In genomic region chr11:15525582-15525981, GRCh38 we compare ENCODE assay signal across 24 cellular contexts.
"Had no signal": no experiment of that assay in that cellular context is flagged by ENCODE, and none has a peak within 500 bp of the region (broad histone marks: within the 10 kb centered on the region; RNA-seq: fewer than 3 reads in every experiment).

No MANE protein-coding gene starts in this region.

- DNase-seq: dermis blood vessel endothelial cell; effector memory CD4-positive, alpha-beta T cell; foreskin keratinocyte; glutamatergic neuron; heart right ventricle; hippocampal formation; left cardiac atrium; left ventricle myocardium inferior; lower lobe of right lung; naive thymus-derived CD8-positive, alpha-beta T cell; nephron progenitor cell; nucleus accumbens; sigmoid colon; spleen; stimulated activated CD4-positive, alpha-beta T cell treated with anti-CD3 and anti-CD28 coated beads, Interleukin-4, amount 100 ng/mL, for 4 hours; stimulated activated naive CD8-positive, alpha-beta T cell treated with anti-CD3 and anti-CD28 coated beads, Interleukin-15, Interleukin-2, amounts not matched to agents 100 U/mL and 50 U/mL, for 24 hours; substantia nigra; testis; tibial artery had no signal

- H3K9me3 ChIP-seq: prostate gland, testis had no signal

- H3K4me1 ChIP-seq: esophagus muscularis mucosa, foreskin keratinocyte, heart right ventricle, left ventricle myocardium inferior, lower lobe of right lung, prostate gland, right atrium auricular region, sigmoid colon, spleen, testis, tibial artery had no signal

- H3K27me3 ChIP-seq: esophagus muscularis mucosa, foreskin keratinocyte, heart right ventricle, sigmoid colon, spleen, testis, tibial artery had no signal

- H3K36me3 ChIP-seq: esophagus muscularis mucosa, heart right ventricle, left ventricle myocardium inferior, lower lobe of right lung, prostate gland, right atrium auricular region, sigmoid colon, spleen, tibial artery had no signal

- H3K4me3 ChIP-seq: coronary artery, esophagus muscularis mucosa, heart right ventricle, left ventricle myocardium inferior, lower lobe of right lung, prostate gland, right atrium auricular region, sigmoid colon, spleen, testis, tibial artery had no signal

- H3K27ac ChIP-seq: coronary artery, esophagus muscularis mucosa, foreskin keratinocyte, heart right ventricle, left ventricle myocardium inferior, lower lobe of right lung, prostate gland, right atrium auricular region, sigmoid colon, spleen, testis, tibial artery had no signal

- ATAC-seq: foreskin keratinocyte; heart right ventricle; left cardiac atrium; lower lobe of right lung; naive thymus-derived CD8-positive, alpha-beta T cell; stimulated activated memory B cell treated with anti-CD40 and anti-IgM and Interleukin-4, amounts not matched to agents 10 μg/mL and 1 μg/mL and 100 μg/mL, for 72 hours; stimulated activated naive CD8-positive, alpha-beta T cell treated with anti-CD3 and anti-CD28 coated beads, Interleukin-15, Interleukin-2, amounts not matched to agents 100 U/mL and 50 U/mL, for 24 hours had no signal
